10 cellular contexts compared by ENCODE assay signal in the genomic region with DNA sequence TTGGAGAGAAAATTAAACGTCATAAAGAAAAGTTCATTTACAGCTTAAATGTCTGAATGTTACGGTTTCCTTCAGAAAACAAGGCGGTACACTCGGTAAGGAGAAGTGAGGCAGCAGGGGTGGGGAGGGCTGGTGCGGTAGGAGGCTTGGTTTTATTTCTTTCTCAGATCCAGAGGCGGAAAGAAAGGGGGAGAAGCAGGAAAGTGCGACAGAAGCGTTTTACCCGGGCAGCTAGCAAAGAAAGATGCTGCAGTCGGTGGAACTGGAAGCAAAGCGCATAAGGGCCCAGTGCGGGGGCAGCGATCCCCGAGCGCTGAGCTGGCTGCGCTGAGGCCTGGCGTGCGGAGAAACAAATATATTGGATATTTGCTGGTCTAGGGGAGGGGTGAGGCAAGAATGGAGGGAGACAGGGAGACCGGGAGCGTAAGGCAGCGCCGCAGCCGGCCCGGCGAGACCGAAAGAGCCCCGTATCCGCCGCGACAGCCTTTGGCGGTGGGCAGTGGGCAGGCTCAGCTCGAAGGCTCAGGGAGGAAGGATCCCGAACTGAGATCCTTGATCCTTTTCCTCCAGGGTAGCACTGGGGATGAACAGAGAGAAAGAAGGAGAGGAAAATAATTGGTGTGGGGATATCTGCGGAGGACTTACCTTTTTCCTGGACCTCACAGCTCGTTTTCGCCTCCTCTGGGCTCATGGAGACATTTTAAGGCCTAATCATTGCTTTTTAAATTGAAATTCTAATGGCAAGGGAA. TPM values are rescaled to one million over a fixed set of nuclear protein-coding genes. Genes with fewer than 3 reads are reported as not detected.
DNase-seq lines count a peak whose midpoint lies in the region; ATAC-seq and TF ChIP-seq lines count a peak whose summit lies in the region.
"Had no signal": no experiment of that assay in that cellular context is flagged by ENCODE, and none has a peak within 500 bp of the region (broad histone marks: within the 10 kb centered on the region; RNA-seq: fewer than 3 reads in every experiment).

No MANE protein-coding gene starts in this region.

- H2AFZ ChIP-seq in hepatocyte: peak overlapping the region; percentile 38

- no peaks in the 10 kb centered on the region for H3K9me3 Mint-ChIP-seq in activated T-cell treated with anti-CD3 and anti-CD28 coated beads, Interleukin-2, amount 50 U/mL, for 72 hours
- no peaks in the 10 kb centered on the region for H3K9me3 Mint-ChIP-seq in activated T-cell treated with anti-CD3 and anti-CD28 coated beads, Interleukin-2, amount 50 U/mL, for 4 hours
- H3K9me3 Mint-ChIP-seq in stimulated activated naive B cell treated with anti-CD40 and anti-IgM and Interleukin-4, amounts not matched to agents 10 μg/mL and 1 μg/mL and 100 μg/mL, for 72 hours: peaks cover 0 to 7% of the 10 kb centered on the region in 2 donors

- TF ChIP-seq CTCF in hepatocyte (IDR thresholded peaks at IDR 0.05; ENCODE audit: poor library complexity): no peak

- H3K27ac Mint-ChIP-seq in activated T-cell treated with anti-CD3 and anti-CD28 coated beads, Interleukin-2, amount 50 U/mL, for 72 hours: no peak overlapping the region
- no peak overlapping the region for H3K27ac Mint-ChIP-seq in stimulated activated naive B cell treated with anti-CD40 and anti-IgM and Interleukin-4, amounts not matched to agents 10 μg/mL and 1 μg/mL and 100 μg/mL, for 72 hours

- peaks cover 100% of the 10 kb centered on the region for H3K27me3 ChIP-seq in hepatocyte

- peak overlapping the region; percentile 69 for H3K4me2 ChIP-seq in hepatocyte
- H3K4me2 ChIP-seq: KMS-11 had no signal

- H3K36me3 ChIP-seq in hepatocyte (replicated peaks; ENCODE audit: insufficient read depth, low read depth): no peaks in the 10 kb centered on the region

- peak overlapping the region; percentile 63 to 68 for H3K4me3 Mint-ChIP-seq in activated T-cell treated with anti-CD3 and anti-CD28 coated beads, Interleukin-2, amount 50 U/mL, for 72 hours
- no peak overlapping the region for H3K4me3 Mint-ChIP-seq in activated T-cell treated with anti-CD3 and anti-CD28 coated beads, Interleukin-2, amount 50 U/mL, for 4 hours
- peak overlapping the region; percentile 36 to 62 for H3K4me3 Mint-ChIP-seq in stimulated activated naive B cell treated with anti-CD40 and anti-IgM and Interleukin-4, amounts not matched to agents 10 μg/mL and 1 μg/mL and 100 μg/mL, for 72 hours

- H3K9me2 ChIP-seq in hepatocyte (replicated peaks; ENCODE audit: insufficient read depth): no peaks in the 10 kb centered on the region

- no peaks in the 10 kb centered on the region for H3K79me2 ChIP-seq in hepatocyte

- DNase-seq in activated T-cell treated with anti-CD3 and anti-CD28 coated beads, Interleukin-2, amount 50 U/mL, for 72 hours: no peak
- DNase-seq in activated T-cell treated with anti-CD3 and anti-CD28 coated beads, Interleukin-2, amount 50 U/mL, for 4 hours: no peak
- DNase-seq in hepatocyte (ENCODE audit: low spot score) (no peak), NCI-H82 treated with DMSO at 0.1 percent for 48 hours (lab: John Stamatoyannopoulos, UW; ENCODE audit: unreplicated experiment) (no peak)
- DNase-seq in stimulated activated naive B cell treated with anti-CD40 and anti-IgM and Interleukin-4, amounts not matched to agents 10 μg/mL and 1 μg/mL and 100 μg/mL, for 72 hours: no peak
- DNase-seq: cerebellar nuclear complex, glutamatergic neuron, NCI-H2171 treated with DMSO at 0.1 percent for 48 hours had no signal

- no peaks in the 10 kb centered on the region for H4K20me1 ChIP-seq in hepatocyte (ENCODE audit: insufficient read depth, poor library complexity, severe bottlenecking)

- H3K27me3 Mint-ChIP-seq in activated T-cell treated with anti-CD3 and anti-CD28 coated beads, Interleukin-2, amount 50 U/mL, for 72 hours (ENCODE audit: low read depth): peaks cover 98% of the 10 kb centered on the region
- H3K27me3 Mint-ChIP-seq in activated T-cell treated with anti-CD3 and anti-CD28 coated beads, Interleukin-2, amount 50 U/mL, for 4 hours (ENCODE audit: low read depth): peaks cover 97% of the 10 kb centered on the region
- peaks cover 84 to 93% of the 10 kb centered on the region in 2 donors for H3K27me3 Mint-ChIP-seq in stimulated activated naive B cell treated with anti-CD40 and anti-IgM and Interleukin-4, amounts not matched to agents 10 μg/mL and 1 μg/mL and 100 μg/mL, for 72 hours

- 9% methylated on average over 36 of the region's 36 CpGs for WGBS in hepatocyte (ENCODE audit: low lambda C conversion rate, missing lambda C conversion rate)

- no peaks in the 10 kb centered on the region for H3K9me3 ChIP-seq in hepatocyte (ENCODE audit: low read depth)

- H3K4me1 ChIP-seq in hepatocyte (ENCODE audit: insufficient read depth): no peaks in the 10 kb centered on the region

- H3K36me3 Mint-ChIP-seq in activated T-cell treated with anti-CD3 and anti-CD28 coated beads, Interleukin-2, amount 50 U/mL, for 72 hours (ENCODE audit: insufficient read depth in 2 of 2): no peaks in the 10 kb centered on the region
- H3K36me3 Mint-ChIP-seq in activated T-cell treated with anti-CD3 and anti-CD28 coated beads, Interleukin-2, amount 50 U/mL, for 4 hours (ENCODE audit: insufficient read depth): peaks cover 1% of the 10 kb centered on the region
- H3K36me3 Mint-ChIP-seq in stimulated activated naive B cell treated with anti-CD40 and anti-IgM and Interleukin-4, amounts not matched to agents 10 μg/mL and 1 μg/mL and 100 μg/mL, for 72 hours: peaks cover 0 to 5% of the 10 kb centered on the region in 2 donors

- H3K27ac ChIP-seq in hepatocyte: peak overlapping the region; percentile 63
- H3K27ac ChIP-seq: KMS-11 had no signal

- ATAC-seq in activated T-cell treated with anti-CD3 and anti-CD28 coated beads, Interleukin-2, amount 50 U/mL, for 72 hours (replicated peaks in 1 of 2): no peak
- no peak for ATAC-seq in activated T-cell treated with anti-CD3 and anti-CD28 coated beads, Interleukin-2, amount 50 U/mL, for 4 hours
- ATAC-seq in stimulated activated naive B cell treated with anti-CD40 and anti-IgM and Interleukin-4, amounts not matched to agents 10 μg/mL and 1 μg/mL and 100 μg/mL, for 72 hours (replicated peaks): no peak
- no peak for ATAC-seq in GM18909 (IDR thresholded peaks at IDR 0.05; ENCODE audit: poor library complexity, unreplicated experiment)

- H3K4me1 Mint-ChIP-seq in activated T-cell treated with anti-CD3 and anti-CD28 coated beads, Interleukin-2, amount 50 U/mL, for 72 hours (ENCODE audit: low read depth): peaks cover 36% of the 10 kb centered on the region
- peaks cover 33% of the 10 kb centered on the region for H3K4me1 Mint-ChIP-seq in activated T-cell treated with anti-CD3 and anti-CD28 coated beads, Interleukin-2, amount 50 U/mL, for 4 hours (ENCODE audit: low read depth)
- peaks cover 16 to 36% of the 10 kb centered on the region in 2 donors for H3K4me1 Mint-ChIP-seq in stimulated activated naive B cell treated with anti-CD40 and anti-IgM and Interleukin-4, amounts not matched to agents 10 μg/mL and 1 μg/mL and 100 μg/mL, for 72 hours

- no peak overlapping the region for H3K4me3 ChIP-seq in hepatocyte

RNA-seq across cellular contexts. Expression of a gene that starts 6.4 kb away (rescaled TPM):
- total RNA-seq in activated T-cell treated with anti-CD3 and anti-CD28 coated beads, Interleukin-2, amount 50 U/mL, for 72 hours: not detected
- total RNA-seq in activated T-cell treated with anti-CD3 and anti-CD28 coated beads, Interleukin-2, amount 50 U/mL, for 4 hours: not detected
- total RNA-seq in hepatocyte: 0.63 and 1.5 TPM in 2 replicates
- polyA plus RNA-seq in hepatocyte: 1.3 and 1.4 TPM in 2 replicates

RNA-seq across cellular contexts. Expression of a gene that starts 8.2 kb away (rescaled TPM):
- not detected for total RNA-seq in activated T-cell treated with anti-CD3 and anti-CD28 coated beads, Interleukin-2, amount 50 U/mL, for 72 hours
- not detected for total RNA-seq in activated T-cell treated with anti-CD3 and anti-CD28 coated beads, Interleukin-2, amount 50 U/mL, for 4 hours
- total RNA-seq in hepatocyte: 0.32 and 0.90 TPM in 2 replicates
- polyA plus RNA-seq in hepatocyte: 0.82 TPM in 1 of 2 replicates, not detected in the other

RNA-seq across cellular contexts. Expression of a gene that starts 11.9 kb away (rescaled TPM):
- total RNA-seq in activated T-cell treated with anti-CD3 and anti-CD28 coated beads, Interleukin-2, amount 50 U/mL, for 72 hours: not detected
- total RNA-seq in activated T-cell treated with anti-CD3 and anti-CD28 coated beads, Interleukin-2, amount 50 U/mL, for 4 hours: not detected
- total RNA-seq in hepatocyte: not detected in 2 replicates
- polyA plus RNA-seq in hepatocyte: not detected in 2 replicates

RNA-seq across cellular contexts. Expression of a gene that starts 18.4 kb away (rescaled TPM):
- not detected for total RNA-seq in activated T-cell treated with anti-CD3 and anti-CD28 coated beads, Interleukin-2, amount 50 U/mL, for 72 hours
- total RNA-seq in activated T-cell treated with anti-CD3 and anti-CD28 coated beads, Interleukin-2, amount 50 U/mL, for 4 hours: not detected
- 0.23 and 0.60 TPM in 2 replicates for total RNA-seq in hepatocyte
- polyA plus RNA-seq in hepatocyte: 1.6 and 1.7 TPM in 2 replicates

RNA-seq across cellular contexts. Expression of a gene that starts 27.9 kb away (rescaled TPM):
- total RNA-seq in activated T-cell treated with anti-CD3 and anti-CD28 coated beads, Interleukin-2, amount 50 U/mL, for 72 hours: not detected
- total RNA-seq in activated T-cell treated with anti-CD3 and anti-CD28 coated beads, Interleukin-2, amount 50 U/mL, for 4 hours: not detected
- total RNA-seq in hepatocyte: 0.20 and 0.40 TPM in 2 replicates
- 0.06 and 0.69 TPM in 2 replicates for polyA plus RNA-seq in hepatocyte
